ENCODE assay signal across 1 cellular context in genomic region chr4:109816894-109817293, GRCh38.
TF ChIP-seq lines count a peak whose summit lies in the region.

No MANE protein-coding gene starts in this region.

TF ChIP-seq in WTC11, 78 proteins besides CTCF, POLR2A, EP300 and RAD21 (continued from another document):
- TF ChIP-seq PRDM15 (CRISPR knock-in tag; IDR thresholded peaks at IDR 0.05) (no peak), ZNF219 (CRISPR knock-in tag; IDR thresholded peaks at IDR 0.05; ENCODE audit: borderline replicate concordance) (no peak), ZNF416 (CRISPR knock-in tag; IDR thresholded peaks at IDR 0.05) (no peak), JAZF1 (CRISPR knock-in tag; IDR thresholded peaks at IDR 0.05) (no peak), ERG (CRISPR knock-in tag; IDR thresholded peaks at IDR 0.05) (no peak), ZNF281 (CRISPR knock-in tag; IDR thresholded peaks at IDR 0.05) (no peak)
